ENCODE assay signal across 11 cellular contexts in the genomic region with DNA sequence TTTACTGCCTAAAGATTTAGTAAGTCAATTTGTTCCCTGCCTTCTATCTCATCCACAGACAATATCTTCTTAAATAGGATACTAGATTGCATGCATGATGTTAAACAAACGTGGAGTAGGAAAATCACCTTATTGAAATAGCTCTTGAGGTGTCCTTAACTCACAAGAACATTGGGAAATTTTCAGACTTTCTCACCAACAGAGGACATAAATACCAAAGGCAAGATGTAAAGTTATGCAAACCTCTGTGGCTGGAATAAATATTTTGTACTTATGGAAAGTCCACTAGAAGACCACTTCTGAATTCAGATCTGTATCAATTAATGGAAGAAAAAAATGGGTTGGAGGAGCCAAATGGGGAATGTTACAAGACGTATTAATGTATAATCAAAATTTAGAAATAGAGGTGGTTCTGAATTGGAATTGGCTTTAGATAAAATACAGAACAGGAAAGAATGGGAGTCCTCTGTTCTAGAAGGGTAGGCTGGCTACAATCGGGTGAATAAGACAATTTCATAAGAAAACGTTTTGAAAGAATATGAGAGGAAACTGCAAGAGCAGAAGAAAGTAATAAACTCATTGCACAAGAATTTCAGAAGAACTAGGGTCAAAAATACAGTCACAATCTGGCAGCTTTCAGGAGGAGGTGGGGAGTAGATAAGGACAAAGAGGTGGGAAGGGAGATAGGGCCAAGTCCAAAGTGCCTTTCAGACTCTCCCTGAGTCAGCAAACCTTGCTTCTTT.
DNase-seq lines count a peak whose midpoint lies in the region; ATAC-seq and TF ChIP-seq lines count a peak whose summit lies in the region.
"Had no signal": no experiment of that assay in that cellular context is flagged by ENCODE, and none has a peak within 500 bp of the region (broad histone marks: within the 10 kb centered on the region; RNA-seq: fewer than 3 reads in every experiment).

No MANE protein-coding gene starts in this region.

- H3K27ac ChIP-seq in tibial artery: peak overlapping the region; percentile 37 to 42
- H3K27ac ChIP-seq in CD8-positive, alpha-beta T cell (ENCODE audit: low read depth, low read length): no peak overlapping the region

- CTCF ChIA-PET in CD8-positive, alpha-beta T cell (lab: Charles Lee): no interaction called here

- ATAC-seq in Right ventricle myocardium superior (ENCODE audit: poor library complexity) (peak; percentile 46), HG03460 (IDR thresholded peaks at IDR 0.05; ENCODE audit: unreplicated experiment) (no peak)
- no peak for ATAC-seq in CD8-positive, alpha-beta T cell

- TF ChIP-seq CTCF in tibial artery (IDR thresholded peaks at IDR 0.05): no peak
- TF ChIP-seq CTCF in CD8-positive, alpha-beta T cell (IDR thresholded peaks at IDR 0.05): no peak

- no peak overlapping the region for H3K4me3 Mint-ChIP-seq in CD8-positive, alpha-beta T cell
- H3K4me3 Mint-ChIP-seq: naive B cell had no signal

- no peaks in the 10 kb centered on the region for H3K4me1 Mint-ChIP-seq in CD8-positive, alpha-beta T cell (ENCODE audit: low read depth)

- H3K9me3 ChIP-seq in tibial artery: no peaks in the 10 kb centered on the region
- no peaks in the 10 kb centered on the region for H3K9me3 ChIP-seq in CD8-positive, alpha-beta T cell (ENCODE audit: low read length)

- intact Hi-C loops in Right ventricle myocardium superior (cut with DNase I) (no loop called here), cardiac septum (cut with DNase I) (no loop called here), tibial artery (cut with DNase I; ENCODE audit: low total_unique reads) (no loop called here)
- intact Hi-C loops in CD8-positive, alpha-beta T cell (cut with DNase I, micrococcal nuclease): no loop called here

- no peaks in the 10 kb centered on the region for H3K27me3 ChIP-seq in tibial artery
- no peaks in the 10 kb centered on the region for H3K27me3 ChIP-seq in CD8-positive, alpha-beta T cell (ENCODE audit: insufficient read depth, low read length)

- POLR2A ChIA-PET in CD8-positive, alpha-beta T cell (lab: Charles Lee): no interaction called here

- no peaks in the 10 kb centered on the region for H3K9me3 Mint-ChIP-seq in CD8-positive, alpha-beta T cell

- DNase-seq in Right ventricle myocardium superior (no peak), cardiac septum (ENCODE audit: low spot score) (no peak), amniotic epithelial cell (ENCODE audit: low read depth) (peak; percentile 99), kidney glomerular epithelial cell (lab: John Stamatoyannopoulos, UW) (peak; percentile 21), tibial artery (no peak)
- no peak for DNase-seq in CD8-positive, alpha-beta T cell
- no peak for DNase-seq in stimulated activated CD4-positive, alpha-beta T cell treated with anti-CD3 and anti-CD28 coated beads, Interleukin-4, amount 100 ng/mL, for 1 hour
- DNase-seq: naive B cell; NCI-H2081 treated with DMSO at 0.1 percent for 48 hours; stimulated activated CD4-positive, alpha-beta T cell treated with anti-CD3 and anti-CD28 coated beads, Interleukin-2, amount 100 ng/mL, for 24 hours had no signal

- H3K4me3 ChIP-seq in tibial artery: no peak overlapping the region
- no peak overlapping the region for H3K4me3 ChIP-seq in CD8-positive, alpha-beta T cell (ENCODE audit: low read depth, low read length)

- H3K36me3 Mint-ChIP-seq in CD8-positive, alpha-beta T cell: no peaks in the 10 kb centered on the region
- H3K36me3 Mint-ChIP-seq: naive B cell had no signal

- no peaks in the 10 kb centered on the region for H3K36me3 ChIP-seq in tibial artery
- no peaks in the 10 kb centered on the region for H3K36me3 ChIP-seq in CD8-positive, alpha-beta T cell (ENCODE audit: insufficient read depth, low read length)

- no peak overlapping the region for H3K27ac Mint-ChIP-seq in CD8-positive, alpha-beta T cell
- H3K27ac Mint-ChIP-seq: naive B cell had no signal

- H3K4me1 ChIP-seq in tibial artery: peaks cover 0 to 50% (median 7%) of the 10 kb centered on the region in 4 donors
- H3K4me1 ChIP-seq in CD8-positive, alpha-beta T cell (ENCODE audit: insufficient read depth, low read length): no peaks in the 10 kb centered on the region

- H3K27me3 Mint-ChIP-seq in CD8-positive, alpha-beta T cell (ENCODE audit: low read depth): peaks cover 5% of the 10 kb centered on the region

Comparison
In these comparisons a context has a peak if more than half of its experiments do, and no peak if none do; other contexts are left out.
1. DNase-seq: peak in amniotic epithelial cell (single experiment) and kidney glomerular epithelial cell (single experiment); none in Right ventricle myocardium superior (single experiment), cardiac septum (single experiment), tibial artery (0 of 2), CD8-positive, alpha-beta T cell (0 of 7) and stimulated activated CD4-positive, alpha-beta T cell treated with anti-CD3 and anti-CD28 coated beads, Interleukin-4, amount 100 ng/mL, for 1 hour (single experiment).